Comparison of ENCODE assay signal across 2 cellular contexts in the genomic region with DNA sequence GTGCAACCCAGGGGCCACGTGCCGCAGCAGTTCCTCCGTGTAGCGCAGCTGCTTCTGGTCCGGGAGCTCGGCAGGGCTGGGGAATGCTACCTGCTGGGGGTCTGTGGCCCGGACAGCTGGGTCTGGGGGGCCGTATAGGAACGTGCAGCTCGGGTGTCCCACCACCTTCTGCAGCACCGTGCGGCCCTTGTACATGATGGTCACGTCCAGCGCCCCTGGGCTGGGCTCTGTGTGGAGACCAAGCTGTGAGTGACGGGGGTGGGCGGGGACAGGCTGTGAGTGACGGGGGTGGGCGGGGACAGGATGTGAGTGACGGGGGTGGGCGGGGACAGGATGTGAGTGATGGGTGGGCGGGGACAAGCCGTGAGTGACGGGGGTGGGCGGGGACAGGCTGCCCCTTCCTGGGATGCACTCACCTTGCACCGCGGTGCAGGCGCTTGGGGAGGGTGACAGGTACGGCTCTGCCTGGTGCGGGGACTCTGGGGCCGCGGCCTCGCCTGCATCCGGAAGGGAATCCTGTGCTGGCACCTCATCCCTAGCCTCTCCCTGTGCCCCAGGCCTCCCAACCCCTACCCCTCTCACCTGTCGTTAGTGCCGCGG.
TF ChIP-seq lines count a peak whose summit lies in the region.

No MANE protein-coding gene starts in this region.

TF ChIP-seq in A549, 52 proteins besides CTCF, POLR2A, EP300 and RAD21:
- TF ChIP-seq, protein P1, sequence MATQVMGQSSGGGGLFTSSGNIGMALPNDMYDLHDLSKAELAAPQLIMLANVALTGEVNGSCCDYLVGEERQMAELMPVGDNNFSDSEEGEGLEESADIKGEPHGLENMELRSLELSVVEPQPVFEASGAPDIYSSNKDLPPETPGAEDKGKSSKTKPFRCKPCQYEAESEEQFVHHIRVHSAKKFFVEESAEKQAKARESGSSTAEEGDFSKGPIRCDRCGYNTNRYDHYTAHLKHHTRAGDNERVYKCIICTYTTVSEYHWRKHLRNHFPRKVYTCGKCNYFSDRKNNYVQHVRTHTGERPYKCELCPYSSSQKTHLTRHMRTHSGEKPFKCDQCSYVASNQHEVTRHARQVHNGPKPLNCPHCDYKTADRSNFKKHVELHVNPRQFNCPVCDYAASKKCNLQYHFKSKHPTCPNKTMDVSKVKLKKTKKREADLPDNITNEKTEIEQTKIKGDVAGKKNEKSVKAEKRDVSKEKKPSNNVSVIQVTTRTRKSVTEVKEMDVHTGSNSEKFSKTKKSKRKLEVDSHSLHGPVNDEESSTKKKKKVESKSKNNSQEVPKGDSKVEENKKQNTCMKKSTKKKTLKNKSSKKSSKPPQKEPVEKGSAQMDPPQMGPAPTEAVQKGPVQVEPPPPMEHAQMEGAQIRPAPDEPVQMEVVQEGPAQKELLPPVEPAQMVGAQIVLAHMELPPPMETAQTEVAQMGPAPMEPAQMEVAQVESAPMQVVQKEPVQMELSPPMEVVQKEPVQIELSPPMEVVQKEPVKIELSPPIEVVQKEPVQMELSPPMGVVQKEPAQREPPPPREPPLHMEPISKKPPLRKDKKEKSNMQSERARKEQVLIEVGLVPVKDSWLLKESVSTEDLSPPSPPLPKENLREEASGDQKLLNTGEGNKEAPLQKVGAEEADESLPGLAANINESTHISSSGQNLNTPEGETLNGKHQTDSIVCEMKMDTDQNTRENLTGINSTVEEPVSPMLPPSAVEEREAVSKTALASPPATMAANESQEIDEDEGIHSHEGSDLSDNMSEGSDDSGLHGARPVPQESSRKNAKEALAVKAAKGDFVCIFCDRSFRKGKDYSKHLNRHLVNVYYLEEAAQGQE (IDR thresholded peaks at IDR 0.05), result no peak
- TF ChIP-seq, protein P2, sequence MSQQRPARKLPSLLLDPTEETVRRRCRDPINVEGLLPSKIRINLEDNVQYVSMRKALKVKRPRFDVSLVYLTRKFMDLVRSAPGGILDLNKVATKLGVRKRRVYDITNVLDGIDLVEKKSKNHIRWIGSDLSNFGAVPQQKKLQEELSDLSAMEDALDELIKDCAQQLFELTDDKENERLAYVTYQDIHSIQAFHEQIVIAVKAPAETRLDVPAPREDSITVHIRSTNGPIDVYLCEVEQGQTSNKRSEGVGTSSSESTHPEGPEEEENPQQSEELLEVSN (IDR thresholded peaks at IDR 0.05; ENCODE audit: borderline replicate concordance, low read depth), result no peak
- no peak for TF ChIP-seq RFX5 (IDR thresholded peaks at IDR 0.05)
- no peak for TF ChIP-seq EHF (CRISPR knock-in tag; IDR thresholded peaks at IDR 0.05)
- TF ChIP-seq BHLHE40 (IDR thresholded peaks at IDR 0.05; ENCODE audit: low read depth, low read length), result no peak

TF ChIP-seq in HCT116, 20 proteins besides CTCF, POLR2A, EP300 and RAD21:
- TF ChIP-seq, protein P3, sequence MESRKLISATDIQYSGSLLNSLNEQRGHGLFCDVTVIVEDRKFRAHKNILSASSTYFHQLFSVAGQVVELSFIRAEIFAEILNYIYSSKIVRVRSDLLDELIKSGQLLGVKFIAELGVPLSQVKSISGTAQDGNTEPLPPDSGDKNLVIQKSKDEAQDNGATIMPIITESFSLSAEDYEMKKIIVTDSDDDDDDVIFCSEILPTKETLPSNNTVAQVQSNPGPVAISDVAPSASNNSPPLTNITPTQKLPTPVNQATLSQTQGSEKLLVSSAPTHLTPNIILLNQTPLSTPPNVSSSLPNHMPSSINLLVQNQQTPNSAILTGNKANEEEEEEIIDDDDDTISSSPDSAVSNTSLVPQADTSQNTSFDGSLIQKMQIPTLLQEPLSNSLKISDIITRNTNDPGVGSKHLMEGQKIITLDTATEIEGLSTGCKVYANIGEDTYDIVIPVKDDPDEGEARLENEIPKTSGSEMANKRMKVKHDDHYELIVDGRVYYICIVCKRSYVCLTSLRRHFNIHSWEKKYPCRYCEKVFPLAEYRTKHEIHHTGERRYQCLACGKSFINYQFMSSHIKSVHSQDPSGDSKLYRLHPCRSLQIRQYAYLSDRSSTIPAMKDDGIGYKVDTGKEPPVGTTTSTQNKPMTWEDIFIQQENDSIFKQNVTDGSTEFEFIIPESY (IDR thresholded peaks at IDR 0.05; ENCODE audit: extremely low read depth, insufficient replicate concordance, low read length), result no peak
- no peak for TF ChIP-seq ZFX (IDR thresholded peaks at IDR 0.05)
- no peak for TF ChIP-seq SIN3A (IDR thresholded peaks at IDR 0.05; ENCODE audit: low read depth)
- TF ChIP-seq POLR2AphosphoS5 (IDR thresholded peaks at IDR 0.05; ENCODE audit: low read depth, low read length), result peak; percentile 5; the same call in 1 of the 2 replicates
